10 cellular contexts compared by ENCODE assay signal in the genomic region with DNA sequence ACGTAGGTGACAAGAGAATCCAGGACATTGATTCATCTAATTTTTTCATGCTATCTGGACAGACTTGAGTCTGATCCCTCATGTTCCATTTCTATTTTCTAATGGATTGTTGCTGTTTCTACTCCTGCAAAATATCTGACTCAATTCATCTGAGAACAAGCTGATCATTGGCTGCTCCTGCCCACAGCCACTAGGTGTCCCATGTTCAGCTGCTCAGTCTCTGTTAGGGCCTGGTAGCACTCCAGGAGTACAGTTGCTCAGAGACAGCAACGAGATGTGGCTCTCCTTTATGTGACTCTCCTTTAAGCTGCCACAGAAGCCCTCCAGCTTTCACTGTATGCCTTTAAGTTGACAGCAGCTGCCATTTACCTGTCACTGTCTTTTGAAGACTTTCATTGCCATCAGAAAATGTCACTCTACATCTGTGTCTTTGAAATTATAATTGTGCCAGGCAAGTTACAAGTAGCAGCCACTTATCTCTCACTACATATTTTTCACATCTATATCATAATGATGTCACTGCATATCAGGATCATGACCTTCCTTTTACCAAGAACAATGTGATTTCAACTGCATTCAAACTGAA.
A peak's percentile ranks its signal among the peaks of the same experiment; 100 is the strongest.
DNase-seq lines count a peak whose midpoint lies in the region; TF ChIP-seq lines count a peak whose summit lies in the region.
"Had no signal": no experiment of that assay in that cellular context is flagged by ENCODE, and none has a peak within 500 bp of the region (broad histone marks: within the 10 kb centered on the region; RNA-seq: fewer than 3 reads in every experiment).

No MANE protein-coding gene starts in this region.

- TF ChIP-seq CTCF in choroid plexus epithelial cell (conservative IDR thresholded peaks at IDR 0.05; ENCODE audit: low read depth, low read length) = peak; percentile 83

- H3K4me3 ChIP-seq in choroid plexus epithelial cell (ENCODE audit: low read depth, low read length) = no peak overlapping the region
- H3K4me3 ChIP-seq: mucosa of descending colon had no signal

- peak; percentile 51 for DNase-seq in H4 (ENCODE audit: low spot score)
- DNase-seq in NCI-H226 = peak; percentile 24
- peak; percentile 64 for DNase-seq in choroid plexus epithelial cell (ENCODE audit: low read depth)
- DNase-seq in pons (ENCODE audit: low spot score) = peak; percentile 12
- DNase-seq in dermis blood vessel endothelial cell = no peak
- no peak for DNase-seq in NK-92 (lab: John Stamatoyannopoulos, UW; ENCODE audit: unreplicated experiment)
- DNase-seq in GM19238 (ENCODE audit: insufficient read length, low spot score) = no peak
- DNase-seq: activated B cell treated with CpG ODN at 0.5 μM for 24 hours, cerebellar nuclear complex had no signal

Comparison
In these comparisons a context has a peak if more than half of its experiments do, and no peak if none do; other contexts are left out.
1. DNase-seq: peak in H4 (single experiment), NCI-H226 (single experiment), choroid plexus epithelial cell (single experiment) and pons (single experiment); none in dermis blood vessel endothelial cell (single experiment), NK-92 (single experiment) and GM19238 (single experiment).